Comparison of ENCODE assay signal across 8 cellular contexts in the genomic region with DNA sequence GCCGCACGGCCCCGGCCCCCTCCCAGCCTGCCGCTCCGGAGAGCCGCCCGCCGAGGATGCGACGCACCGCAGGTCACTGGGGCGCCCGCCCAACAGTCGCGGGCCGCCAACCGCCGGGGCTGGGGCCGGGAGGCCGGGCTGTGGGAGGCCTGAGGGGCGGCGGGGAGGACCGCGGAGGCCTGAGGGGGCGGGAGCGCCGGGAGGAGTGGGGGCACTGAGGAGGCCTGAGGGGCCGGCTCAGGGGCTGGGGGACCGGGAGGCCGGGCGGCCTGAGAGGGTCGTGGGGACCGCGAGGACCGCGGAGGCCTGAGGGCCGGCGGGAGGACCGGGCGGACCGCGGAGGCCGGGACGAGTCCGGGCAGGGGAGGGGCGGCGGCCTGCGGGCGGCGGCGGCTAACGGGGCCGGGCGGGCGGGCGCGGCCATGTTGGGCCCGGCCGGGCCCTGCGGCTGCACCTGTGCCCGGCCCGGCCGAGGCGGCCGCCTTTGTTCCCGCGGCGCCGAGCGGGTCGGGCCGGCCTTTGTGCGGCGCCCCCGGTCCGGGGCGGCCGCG. TPM values are rescaled to one million over a fixed set of nuclear protein-coding genes. Genes with fewer than 3 reads are reported as not detected.
A peak's percentile ranks its signal among the peaks of the same experiment; 100 is the strongest.
DNase-seq lines count a peak whose midpoint lies in the region; ATAC-seq, FAIRE-seq and TF ChIP-seq lines count a peak whose summit lies in the region.

No MANE protein-coding gene starts in this region.

- H3K4me3 ChIP-seq in K562: peak overlapping the region; percentile 95
- H3K4me3 ChIP-seq in transverse colon: peak overlapping the region; percentile 80 to 97 (median 95)

- H3K4me1 Mint-ChIP-seq in CD14-positive monocyte: peaks cover 28% of the 10 kb centered on the region

- H3K9me3 Mint-ChIP-seq in CD14-positive monocyte: peaks cover 0 to 3% (median 0%) of the 10 kb centered on the region in 7 donors

- peaks cover 57% of the 10 kb centered on the region for H3K79me2 ChIP-seq in K562 (ENCODE audit: control insufficient read depth, insufficient read depth, low read length)

- H3K9me1 ChIP-seq in K562 (ENCODE audit: control insufficient read depth, insufficient read depth, low read length): no peaks in the 10 kb centered on the region

- in situ Hi-C loops in K562 (cut with MboI) (no loop called here), transverse colon (cut with MboI; ENCODE audit: low pct_ligation_motif_present in 1 of 4, low pct_unique_long_range_greater_than_20kb in 1 of 4, low sequenced_read_pairs in 3 of 4) (no loop called here)

- H3K27ac ChIP-seq in K562 (ENCODE audit: extremely low read depth, low read depth, low read length): peak overlapping the region; percentile 96
- peak overlapping the region; percentile 94 to 99 (median 98) for H3K27ac ChIP-seq in transverse colon

- H3K4me2 ChIP-seq in K562 (ENCODE audit: insufficient read depth, low read length): peak overlapping the region; percentile 85; the same call in 1 of the 2 replicates

- no peak overlapping the region for H3K27ac Mint-ChIP-seq in CD14-positive monocyte

- ATAC-seq in HG03354 (IDR thresholded peaks at IDR 0.05; ENCODE audit: poor library complexity, severe bottlenecking, unreplicated experiment) (peak; percentile 25), K562 (peak; percentile 11)

- peak overlapping the region; percentile 2 to 24 for H3K4me3 Mint-ChIP-seq in CD14-positive monocyte

- H3K4me1 ChIP-seq in K562 (replicated peaks in 1 of 2; ENCODE audit: control insufficient read depth in 2 of 2, insufficient read depth in 2 of 2, low read length in 2 of 2) (peaks cover 24 to 39% of the 10 kb centered on the region in 2 experiments), transverse colon (peaks cover 17 to 69% (median 53%) of the 10 kb centered on the region in 4 donors)

- H4K20me1 ChIP-seq in K562 (replicated peaks; ENCODE audit: control insufficient read depth, insufficient read depth, low read length): peaks cover 13% of the 10 kb centered on the region; the same call in 1 of the 2 replicates

- no peak for TF ChIP-seq CTCF in CD14-positive monocyte (IDR thresholded peaks at IDR 0.05)
- no peak for TF ChIP-seq CTCF in K562 (IDR thresholded peaks at IDR 0.05 in 2 of 3, conservative IDR thresholded peaks at IDR 0.05 in 1 of 3; ENCODE audit: insufficient read depth in 2 of 3, low read depth in 1 of 3, low read length in 3 of 3)
- no peak for TF ChIP-seq CTCF in transverse colon (IDR thresholded peaks at IDR 0.05)

- H2AFZ ChIP-seq in K562 (ENCODE audit: low read depth, low read length): no peak overlapping the region

- DNase-seq in CD14-positive monocyte (ENCODE audit: low spot score) (no peak), GM19239 (ENCODE audit: insufficient read length, low spot score) (peak; percentile 40), K562 (ENCODE audit: extremely low read depth in 1 of 4, low spot score in 3 of 4) (peak in 2 of 4 experiments; percentile 50 to 84), left kidney (ENCODE audit: low read depth, low spot score) (peak; percentile 79), transverse colon (peak; percentile 35), DMS79 (lab: John Stamatoyannopoulos, UW) (no peak)
- no peak for DNase-seq in activated CD4-positive, CD25-positive, alpha-beta regulatory T cell treated with anti-CD3 and anti-CD28 coated beads, Interleukin-2, amount 50 U/mL, for 72 hours

- peaks cover 5 to 10% (median 5%) of the 10 kb centered on the region in 3 donors for H3K27me3 Mint-ChIP-seq in CD14-positive monocyte (ENCODE audit: low read depth in 3 of 3)

- no peaks in the 10 kb centered on the region for H3K27me3 ChIP-seq in K562 (ENCODE audit: control insufficient read depth in 2 of 2, insufficient read depth in 2 of 2, low read length in 2 of 2)
- H3K27me3 ChIP-seq in transverse colon: peaks cover 7% of the 10 kb centered on the region

- TF ChIP-seq RAD21 in K562 (CRISPR knock-in tag; conservative IDR thresholded peaks at IDR 0.05 in 1 of 2, IDR thresholded peaks at IDR 0.05 in 1 of 2): no peak

- H3K36me3 ChIP-seq in K562 (ENCODE audit: control insufficient read depth, insufficient read depth, low read length) (peaks cover 12% of the 10 kb centered on the region; the same call in 1 of the 3 replicates), transverse colon (no peaks in the 10 kb centered on the region)

- BruUV-seq in K562 (replicated peaks; lab: Mats Ljungman, UMichigan): no TSS peak

- H3K36me3 Mint-ChIP-seq in CD14-positive monocyte: no peaks in the 10 kb centered on the region

- FAIRE-seq in GM19239 (lab: Jason Lieb, UNC) (no peak), K562 (lab: Jason Lieb, UNC) (no peak)

- 0% methylated on average over 16 of the region's 79 CpGs for WGBS in K562 (ENCODE audit: insufficient coverage, low coverage, missing lambda C conversion rate)
- 0% methylated on average over 3 of the region's 79 CpGs; no CpG with 5 or more reads in 1 of the 2 donors for WGBS in transverse colon (ENCODE audit: low coverage in 1 of 2), 2 donors

- peak overlapping the region; percentile 87 to 95; a peak in 3 of 4 replicates for H3K9ac ChIP-seq in K562 (ENCODE audit: insufficient read depth in 1 of 2, low read depth in 2 of 2, low read length in 2 of 2)

- intact Hi-C loops in CD14-positive monocyte (cut with micrococcal nuclease): loop anchor here (2.0 to 10.0 kb wide), 4 partner anchors 15 to 624 kb away; a partner anchor contains a TSS
- intact Hi-C loops in K562 (cut with micrococcal nuclease): loop anchor here (5.0 kb wide), 1 partner anchor 546 kb away; a partner anchor contains a TSS
- intact Hi-C loops in transverse colon (cut with DNase I; ENCODE audit: low total_unique reads): no loop called here

- TF ChIP-seq POLR2A in K562 (conservative IDR thresholded peaks at IDR 0.05) (no peak), transverse colon (IDR thresholded peaks at IDR 0.05) (no peak)

- H3K9me3 ChIP-seq in K562 (replicated peaks; ENCODE audit: control insufficient read depth, insufficient read depth, low read depth, low read length): no peaks in the 10 kb centered on the region
- H3K9me3 ChIP-seq in transverse colon: no peaks in the 10 kb centered on the region

- CTCF ChIA-PET in K562 (lab: Yijun Ruan, JAX; ENCODE audit: low intra/inter-chr PET ratio): interaction anchor here (0.9 kb wide), 1 partner anchor 12 kb away, joined by 6 read pairs; no protein-coding TSS in a partner anchor

- no peak for TF ChIP-seq EP300 in K562 (IDR thresholded peaks at IDR 0.05; ENCODE audit: low read length)
- TF ChIP-seq EP300 in transverse colon (IDR thresholded peaks at IDR 0.05; ENCODE audit: low read depth): no peak

- POLR2A ChIA-PET in K562 (lab: Yijun Ruan, JAX): no interaction called here

TF ChIP-seq in K562, 482 proteins besides CTCF, POLR2A, EP300 and RAD21 (continues in another document):
- peak; percentile 19; the same call in 1 of the 2 replicates for TF ChIP-seq EGR1 (conservative IDR thresholded peaks at IDR 0.05)

RNA-seq across cellular contexts. Expression of a gene that starts 0.4 kb away (rescaled TPM):
- polyA plus RNA-seq in CD14-positive monocyte: 1 to 10 TPM; 1.9 to 2.3 TPM
- total RNA-seq in K562 (2011; cell fraction: chromatin; rRNA removed; ENCODE audit: low replicate concordance): 289 and 389 TPM in 2 replicates
- total RNA-seq in K562 (2011; cell fraction: nucleolus; rRNA removed): 139 and 156 TPM in 2 replicates
- 199 and 236 TPM in 2 replicates for total RNA-seq in K562 (2011; cell fraction: nucleoplasm; rRNA removed)
- total RNA-seq in K562 (2014; rRNA removed): 51.8 and 60.7 TPM in 2 replicates
- 76.3 and 81.4 TPM in 2 replicates for total RNA-seq in K562 (2014; rRNA removed; fragmentation: Illumina TruSeq; extraction: Trizol)
- total RNA-seq in K562 (2015; rRNA removed; fragmentation: Illumina TruSeq; extraction: Trizol): 55.7 and 58.8 TPM in 2 replicates
- total RNA-seq in K562 (2021): 112 and 126 TPM in 2 replicates
- polyA plus RNA-seq in K562 (2011; rRNA removed): 48.5 and 59.2 TPM in 2 replicates
- polyA plus RNA-seq in K562 (2011; cell fraction: cytosol; rRNA removed): 29.9 and 35.2 TPM in 2 replicates
- polyA plus RNA-seq in K562 (2011; cell fraction: nucleus; rRNA removed): 134 and 155 TPM in 2 replicates
- polyA plus RNA-seq in K562 (2012): 52.3 and 53.7 TPM in 2 replicates
- 62.7 and 74.1 TPM in 2 replicates for polyA plus RNA-seq in K562 (2014; fragmentation: Illumina TruSeq; extraction: Trizol)
- 1 to 10 TPM; 6.4 to 9.7 TPM for polyA plus RNA-seq in K562 (2014; fragmentation: Nextera tagmentation; extraction: Ambion mirVana)
- 53.5 and 58.5 TPM in 2 replicates for polyA plus RNA-seq in K562 (2014; rRNA removed)
- 106 and 124 TPM in 2 replicates for polyA minus RNA-seq in K562 (2011; rRNA and poly(A)+ RNA removed)
- 58.0 and 70.8 TPM in 2 replicates for polyA minus RNA-seq in K562 (2011; cell fraction: cytosol; rRNA and poly(A)+ RNA removed)
- 57.1 and 96.7 TPM in 2 replicates for polyA minus RNA-seq in K562 (2011; cell fraction: nucleus; rRNA and poly(A)+ RNA removed)
- total RNA-seq in transverse colon: 100 to 1,000 TPM in 3 of 4 donors, 10 to 100 TPM in 1; 78.4 to 591 (median 158) TPM

RNA-seq across cellular contexts. Expression of a gene that starts 15.6 kb away (rescaled TPM):
- 1 to 10 TPM; 6.2 to 9.0 TPM for polyA plus RNA-seq in CD14-positive monocyte
- total RNA-seq in K562 (2011; cell fraction: chromatin; rRNA removed; ENCODE audit: low replicate concordance): 127 and 320 TPM in 2 replicates
- total RNA-seq in K562 (2011; cell fraction: nucleolus; rRNA removed): 226 and 230 TPM in 2 replicates
- total RNA-seq in K562 (2011; cell fraction: nucleoplasm; rRNA removed): 127 and 144 TPM in 2 replicates
- 99.1 and 118 TPM in 2 replicates for total RNA-seq in K562 (2014; rRNA removed)
- total RNA-seq in K562 (2014; rRNA removed; fragmentation: Illumina TruSeq; extraction: Trizol): 26.9 and 33.1 TPM in 2 replicates
- total RNA-seq in K562 (2015; rRNA removed; fragmentation: Illumina TruSeq; extraction: Trizol): 48.3 and 49.6 TPM in 2 replicates
- total RNA-seq in K562 (2021): 105 and 109 TPM in 2 replicates
- 28.3 and 38.6 TPM in 2 replicates for polyA plus RNA-seq in K562 (2011; rRNA removed)
- polyA plus RNA-seq in K562 (2011; cell fraction: cytosol; rRNA removed): 25.3 and 48.8 TPM in 2 replicates
- 122 and 226 TPM in 2 replicates for polyA plus RNA-seq in K562 (2011; cell fraction: nucleus; rRNA removed)
- 34.0 and 53.2 TPM in 2 replicates for polyA plus RNA-seq in K562 (2012)
- polyA plus RNA-seq in K562 (2014; fragmentation: Illumina TruSeq; extraction: Trizol): 35.0 and 44.2 TPM in 2 replicates
- polyA plus RNA-seq in K562 (2014; fragmentation: Nextera tagmentation; extraction: Ambion mirVana): 1 to 10 TPM; 3.9 to 5.6 TPM
- polyA plus RNA-seq in K562 (2014; rRNA removed): 67.7 and 72.0 TPM in 2 replicates
- polyA minus RNA-seq in K562 (2011; rRNA and poly(A)+ RNA removed): 43.8 and 47.1 TPM in 2 replicates
- polyA minus RNA-seq in K562 (2011; cell fraction: cytosol; rRNA and poly(A)+ RNA removed): 67.2 and 76.8 TPM in 2 replicates
- polyA minus RNA-seq in K562 (2011; cell fraction: nucleus; rRNA and poly(A)+ RNA removed): 76.1 and 82.1 TPM in 2 replicates
- 100 to 1,000 TPM; 173 to 469 (median 243) TPM for total RNA-seq in transverse colon

Comparison
In these comparisons a context has a peak if more than half of its experiments do, and no peak if none do; other contexts are left out.
1. DNase-seq: peak in GM19239 (single experiment), left kidney (single experiment) and transverse colon (single experiment); none in CD14-positive monocyte (single experiment), activated CD4-positive, CD25-positive, alpha-beta regulatory T cell treated with anti-CD3 and anti-CD28 coated beads, Interleukin-2, amount 50 U/mL, for 72 hours (single experiment) and DMS79 (single experiment).